In the genomic region with DNA sequence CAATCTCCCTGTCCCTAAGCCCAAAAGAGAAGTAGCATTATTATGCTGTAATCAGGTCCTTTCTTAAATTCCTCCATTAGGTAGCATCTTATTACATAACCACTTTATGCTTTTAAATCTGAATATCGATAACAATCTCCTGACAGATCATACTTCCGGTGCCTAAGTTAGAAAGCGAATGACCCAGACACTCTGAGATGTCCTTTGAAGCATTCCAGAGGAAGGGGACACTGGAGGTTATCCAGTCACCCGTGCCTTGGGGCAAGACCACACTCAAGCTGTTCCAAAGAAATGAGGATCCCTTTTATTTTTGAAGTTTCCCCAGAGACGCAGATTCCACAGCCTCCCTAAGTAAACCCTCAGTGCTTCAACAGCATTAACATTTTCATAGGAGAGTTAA, we compare ENCODE assay signal across 15 cellular contexts.
"Had no signal": no experiment of that assay in that cellular context is flagged by ENCODE, and none has a peak within 500 bp of the region (broad histone marks: within the 10 kb centered on the region; RNA-seq: fewer than 3 reads in every experiment).

No MANE protein-coding gene starts in this region.

- H3K9me3 Mint-ChIP-seq: activated CD4-positive, alpha-beta memory T cell treated with anti-CD3 and anti-CD28 coated beads, Interleukin-2, amount 10 ng/mL, durations not matched to agents 7 days and 5 days; activated T-cell treated with anti-CD3 and anti-CD28 coated beads, Interleukin-2, amount 50 U/mL, for 72 hours; nephron progenitor cell; stimulated activated naive B cell treated with anti-CD40 and anti-IgM and Interleukin-4, amounts not matched to agents 10 μg/mL and 1 μg/mL and 100 μg/mL, for 72 hours had no signal

- H3K27ac ChIP-seq: cardiac muscle cell, coronary artery, ovary had no signal

- ATAC-seq: activated T-cell treated with anti-CD3 and anti-CD28 coated beads, Interleukin-2, amount 50 U/mL, for 72 hours; stimulated activated naive B cell treated with anti-CD40 and anti-IgM and Interleukin-4, amounts not matched to agents 10 μg/mL and 1 μg/mL and 100 μg/mL, for 72 hours had no signal

- H3K27ac Mint-ChIP-seq: activated CD4-positive, alpha-beta memory T cell treated with anti-CD3 and anti-CD28 coated beads, Interleukin-2, amount 10 ng/mL, durations not matched to agents 7 days and 5 days; activated T-cell treated with anti-CD3 and anti-CD28 coated beads, Interleukin-2, amount 50 U/mL, for 72 hours; stimulated activated naive B cell treated with anti-CD40 and anti-IgM and Interleukin-4, amounts not matched to agents 10 μg/mL and 1 μg/mL and 100 μg/mL, for 72 hours had no signal

- H3K27me3 ChIP-seq: cardiac muscle cell, ovary, transverse colon had no signal

- H3K4me3 ChIP-seq: cardiac muscle cell, coronary artery, lung, ovary, skin epidermis, transverse colon had no signal

- DNase-seq: activated CD4-positive, alpha-beta memory T cell treated with anti-CD3 and anti-CD28 coated beads, Interleukin-2, amount 10 ng/mL, durations not matched to agents 7 days and 5 days; activated CD8-positive, alpha-beta memory T cell treated with anti-CD3 and anti-CD28 coated beads, Interleukin-2, amount 50 U/mL, for 4 hours; activated T-cell treated with anti-CD3 and anti-CD28 coated beads, Interleukin-2, amount 50 U/mL, for 72 hours; aorta; effector CD4-positive, alpha-beta T cell; hypothalamus; nephron progenitor cell; ovary; stimulated activated naive B cell treated with anti-CD40 and anti-IgM and Interleukin-4, amounts not matched to agents 10 μg/mL and 1 μg/mL and 100 μg/mL, for 72 hours; T-helper 9 cell; transverse colon had no signal

- H3K9me3 ChIP-seq: ovary, transverse colon had no signal

- H3K4me1 Mint-ChIP-seq: activated CD4-positive, alpha-beta memory T cell treated with anti-CD3 and anti-CD28 coated beads, Interleukin-2, amount 10 ng/mL, durations not matched to agents 7 days and 5 days; stimulated activated naive B cell treated with anti-CD40 and anti-IgM and Interleukin-4, amounts not matched to agents 10 μg/mL and 1 μg/mL and 100 μg/mL, for 72 hours had no signal

- H3K36me3 ChIP-seq: cardiac muscle cell, ovary, transverse colon had no signal

- H3K4me3 Mint-ChIP-seq: activated CD4-positive, alpha-beta memory T cell treated with anti-CD3 and anti-CD28 coated beads, Interleukin-2, amount 10 ng/mL, durations not matched to agents 7 days and 5 days; activated T-cell treated with anti-CD3 and anti-CD28 coated beads, Interleukin-2, amount 50 U/mL, for 72 hours; nephron progenitor cell; stimulated activated naive B cell treated with anti-CD40 and anti-IgM and Interleukin-4, amounts not matched to agents 10 μg/mL and 1 μg/mL and 100 μg/mL, for 72 hours had no signal

- H3K36me3 Mint-ChIP-seq: stimulated activated naive B cell treated with anti-CD40 and anti-IgM and Interleukin-4, amounts not matched to agents 10 μg/mL and 1 μg/mL and 100 μg/mL, for 72 hours had no signal
